In genomic region chr6:163743796-163744195, GRCh38 we compare ENCODE assay signal across 4 cellular contexts.
"Had no signal": no experiment of that assay in that cellular context is flagged by ENCODE, and none has a peak within 500 bp of the region (broad histone marks: within the 10 kb centered on the region; RNA-seq: fewer than 3 reads in every experiment).

No MANE protein-coding gene starts in this region.

- H3K9me3 Mint-ChIP-seq: GM23338, H9 had no signal

- H3K4me3 Mint-ChIP-seq: GM23338, H9, IgD-negative memory B cell had no signal

- ATAC-seq: GM23338 had no signal

- H3K27ac Mint-ChIP-seq: GM23338, H9, IgD-negative memory B cell had no signal

- H3K36me3 Mint-ChIP-seq: IgD-negative memory B cell had no signal

- DNase-seq: H9, HCEC 1CT had no signal

- H3K4me3 ChIP-seq: GM23338 had no signal

- H3K4me1 Mint-ChIP-seq: IgD-negative memory B cell had no signal
